8 cellular contexts compared by ENCODE assay signal in genomic region chr1:70353641-70354331, GRCh38. TPM values are rescaled to one million over a fixed set of nuclear protein-coding genes. Genes with fewer than 3 reads are reported as not detected.
DNase-seq lines count a peak whose midpoint lies in the region; ATAC-seq and TF ChIP-seq lines count a peak whose summit lies in the region.

No MANE protein-coding gene starts in this region.

- H3K9me3 Mint-ChIP-seq in activated CD4-positive, alpha-beta T cell treated with anti-CD3 and anti-CD28 coated beads, Interleukin-2, amount 10 ng/mL, durations not matched to agents 7 days and 5 days = no peaks in the 10 kb centered on the region
- no peaks in the 10 kb centered on the region for H3K9me3 Mint-ChIP-seq in natural killer cell treated with Interleukin-12 subunit alpha and Interleukin-12 subunit beta and Interleukin-15 and Interleukin-18, amount 100 ng/mL, for 72 hours

- peaks cover 56% of the 10 kb centered on the region for H3K79me2 ChIP-seq in GM23248 (ENCODE audit: insufficient read depth)

- in situ Hi-C loops in GM23248 (cut with MboI) = no loop called here
- in situ Hi-C loops in KBM-7 (cut with MboI; ENCODE audit: low pct_unique_long_range_greater_than_20kb, low sequenced_read_pairs) = no loop called here

- POLR2A ChIA-PET in activated CD4-positive, alpha-beta T cell treated with anti-CD3 and anti-CD28 coated beads, Interleukin-2, amount 10 ng/mL, durations not matched to agents 7 days and 5 days (lab: Charles Lee) = interaction anchor here (0.6 to 1.6 kb wide), 4 partner anchors 58 to 150 kb away, joined by 3 to 5 read pairs (median 4); partner anchors contain the start of genes CTH and SRSF11

- H3K36me3 Mint-ChIP-seq in activated CD4-positive, alpha-beta T cell treated with anti-CD3 and anti-CD28 coated beads, Interleukin-2, amount 10 ng/mL, durations not matched to agents 7 days and 5 days (ENCODE audit: low read depth) = peaks cover 37% of the 10 kb centered on the region
- peaks cover 23% of the 10 kb centered on the region for H3K36me3 Mint-ChIP-seq in natural killer cell treated with Interleukin-12 subunit alpha and Interleukin-12 subunit beta and Interleukin-15 and Interleukin-18, amount 100 ng/mL, for 72 hours

- H3F3A ChIP-seq in GM23248 (ENCODE audit: insufficient read depth) = peaks cover 6% of the 10 kb centered on the region; the same call in 1 of the 2 replicates

- peaks cover 23% of the 10 kb centered on the region for H3K4me1 ChIP-seq in GM23248 (ENCODE audit: insufficient read depth)
- peaks cover 44% of the 10 kb centered on the region for H3K4me1 ChIP-seq in upper lobe of right lung

- peak overlapping the region; percentile 96 for H3K4me2 ChIP-seq in GM23248 (ENCODE audit: unreplicated experiment)

- peak; percentile 6 for DNase-seq in NCI-H146 treated with DMSO at 0.1 percent for 48 hours (lab: John Stamatoyannopoulos, UW; ENCODE audit: unreplicated experiment)
- no peak for DNase-seq in NCI-H146 (lab: John Stamatoyannopoulos, UW)
- DNase-seq in GM23248 = peak; percentile 84
- peak; percentile 55 for DNase-seq in KBM-7
- peak; percentile 59 for DNase-seq in activated CD4-positive, alpha-beta T cell treated with anti-CD3 and anti-CD28 coated beads, Interleukin-2, amount 10 ng/mL, durations not matched to agents 7 days and 5 days
- peak; percentile 62 for DNase-seq in natural killer cell treated with Interleukin-12 subunit alpha and Interleukin-12 subunit beta and Interleukin-15 and Interleukin-18, amount 100 ng/mL, for 72 hours (ENCODE audit: low spot score)
- no peak for DNase-seq in upper lobe of right lung

- CTCF ChIA-PET in activated CD4-positive, alpha-beta T cell treated with anti-CD3 and anti-CD28 coated beads, Interleukin-2, amount 10 ng/mL, durations not matched to agents 7 days and 5 days (lab: Charles Lee) = interaction anchor here (1.1 to 1.7 kb wide), 5 partner anchors 7 to 59 kb away, joined by 3 to 4 read pairs (median 3); partner anchors contain the start of gene CTH

- no peak for TF ChIP-seq CTCF in upper lobe of right lung (IDR thresholded peaks at IDR 0.05)

- H3K4me3 ChIP-seq in GM23248 = peak overlapping the region; percentile 91
- H3K4me3 ChIP-seq in upper lobe of right lung = peak overlapping the region; percentile 73

- H2AFZ ChIP-seq in GM23248 = peak overlapping the region; percentile 97

- WGBS in GM23248 (ENCODE audit: low coverage in 1 of 2, low lambda C conversion rate in 2 of 2, missing lambda C conversion rate in 2 of 2), 2 experiments = 1% methylated on average over 33 to 34 of the region's 34 CpGs

- peak overlapping the region; percentile 99 for H3K9ac ChIP-seq in GM23248

- H3K27ac Mint-ChIP-seq in activated CD4-positive, alpha-beta T cell treated with anti-CD3 and anti-CD28 coated beads, Interleukin-2, amount 10 ng/mL, durations not matched to agents 7 days and 5 days = peak overlapping the region; percentile 98
- H3K27ac Mint-ChIP-seq in natural killer cell treated with Interleukin-12 subunit alpha and Interleukin-12 subunit beta and Interleukin-15 and Interleukin-18, amount 100 ng/mL, for 72 hours = peak overlapping the region; percentile 98

- no peaks in the 10 kb centered on the region for H4K20me1 ChIP-seq in GM23248 (ENCODE audit: insufficient read depth)

- peaks cover 43% of the 10 kb centered on the region for H3K4me1 Mint-ChIP-seq in activated CD4-positive, alpha-beta T cell treated with anti-CD3 and anti-CD28 coated beads, Interleukin-2, amount 10 ng/mL, durations not matched to agents 7 days and 5 days
- H3K4me1 Mint-ChIP-seq in natural killer cell treated with Interleukin-12 subunit alpha and Interleukin-12 subunit beta and Interleukin-15 and Interleukin-18, amount 100 ng/mL, for 72 hours (ENCODE audit: low read depth in 2 of 2) = peaks cover 25 to 37% of the 10 kb centered on the region in 2 donors

- H3K9me3 ChIP-seq in GM23248 (ENCODE audit: low read depth) = no peaks in the 10 kb centered on the region
- H3K9me3 ChIP-seq in upper lobe of right lung = no peaks in the 10 kb centered on the region

- no peaks in the 10 kb centered on the region for H3K27me3 Mint-ChIP-seq in activated CD4-positive, alpha-beta T cell treated with anti-CD3 and anti-CD28 coated beads, Interleukin-2, amount 10 ng/mL, durations not matched to agents 7 days and 5 days
- H3K27me3 Mint-ChIP-seq in natural killer cell treated with Interleukin-12 subunit alpha and Interleukin-12 subunit beta and Interleukin-15 and Interleukin-18, amount 100 ng/mL, for 72 hours = no peaks in the 10 kb centered on the region

- intact Hi-C loops in upper lobe of right lung (cut with DNase I) = no loop called here

- peak overlapping the region; percentile 95 for H3K27ac ChIP-seq in GM23248
- peak overlapping the region; percentile 94 for H3K27ac ChIP-seq in upper lobe of right lung

- H3K9me2 ChIP-seq in GM23248 (ENCODE audit: insufficient read depth) = no peaks in the 10 kb centered on the region

- H3K36me3 ChIP-seq in GM23248 (ENCODE audit: low read depth) (no peaks in the 10 kb centered on the region), upper lobe of right lung (peaks cover 8% of the 10 kb centered on the region)

- H3K4me3 Mint-ChIP-seq in activated CD4-positive, alpha-beta T cell treated with anti-CD3 and anti-CD28 coated beads, Interleukin-2, amount 10 ng/mL, durations not matched to agents 7 days and 5 days = peak overlapping the region; percentile 91
- H3K4me3 Mint-ChIP-seq in natural killer cell treated with Interleukin-12 subunit alpha and Interleukin-12 subunit beta and Interleukin-15 and Interleukin-18, amount 100 ng/mL, for 72 hours = peak overlapping the region; percentile 98

- ATAC-seq in esophagus mucosa = peak; percentile 47
- ATAC-seq in natural killer cell treated with Interleukin-12 subunit alpha and Interleukin-12 subunit beta and Interleukin-15 and Interleukin-18, amount 100 ng/mL, for 72 hours = peak; percentile 43 to 59
- peak; percentile 36 for ATAC-seq in upper lobe of right lung

- H3K27me3 ChIP-seq in GM23248 (replicated peaks; ENCODE audit: insufficient read depth) (no peaks in the 10 kb centered on the region), upper lobe of right lung (no peaks in the 10 kb centered on the region)

RNA-seq across cellular contexts. Expression of gene ANKRD13C, which starts 0.7 kb away (rescaled TPM):
- 23.9 and 33.4 TPM in 2 replicates for total RNA-seq in GM23248 (2014; rRNA removed; shearing (Covaris generic))
- 28.6 and 29.2 TPM in 2 replicates for polyA plus RNA-seq in GM23248 (2016; fragmentation: Nextera tagmentation; extraction: Ambion mirVana)
- total RNA-seq in activated CD4-positive, alpha-beta T cell treated with anti-CD3 and anti-CD28 coated beads, Interleukin-2, amount 10 ng/mL, durations not matched to agents 7 days and 5 days = 10 to 100 TPM; 19.7 to 24.6 TPM
- total RNA-seq in esophagus mucosa (11.7 TPM), upper lobe of right lung (20.9 TPM)
- 10 to 100 TPM; 27.0 to 33.2 TPM for total RNA-seq in natural killer cell treated with Interleukin-12 subunit alpha and Interleukin-12 subunit beta and Interleukin-15 and Interleukin-18, amount 100 ng/mL, for 72 hours

RNA-seq across cellular contexts. Expression of gene CTH, which starts 57.3 kb away (rescaled TPM):
- total RNA-seq in GM23248 (2014; rRNA removed; shearing (Covaris generic)) = 14.9 and 20.6 TPM in 2 replicates
- 27.1 and 28.9 TPM in 2 replicates for polyA plus RNA-seq in GM23248 (2016; fragmentation: Nextera tagmentation; extraction: Ambion mirVana)
- total RNA-seq in activated CD4-positive, alpha-beta T cell treated with anti-CD3 and anti-CD28 coated beads, Interleukin-2, amount 10 ng/mL, durations not matched to agents 7 days and 5 days = 1 to 10 TPM; 2.0 to 2.9 TPM
- total RNA-seq in esophagus mucosa (11.3 TPM), upper lobe of right lung (3.6 TPM)
- 1 to 10 TPM; 5.3 to 8.8 TPM for total RNA-seq in natural killer cell treated with Interleukin-12 subunit alpha and Interleukin-12 subunit beta and Interleukin-15 and Interleukin-18, amount 100 ng/mL, for 72 hours

Comparison
In these comparisons a context has a peak if more than half of its experiments do, and no peak if none do; other contexts are left out.
1. DNase-seq: peak in NCI-H146 treated with DMSO at 0.1 percent for 48 hours (single experiment), GM23248 (single experiment), KBM-7 (single experiment), activated CD4-positive, alpha-beta T cell treated with anti-CD3 and anti-CD28 coated beads, Interleukin-2, amount 10 ng/mL, durations not matched to agents 7 days and 5 days (single experiment) and natural killer cell treated with Interleukin-12 subunit alpha and Interleukin-12 subunit beta and Interleukin-15 and Interleukin-18, amount 100 ng/mL, for 72 hours (single experiment); none in NCI-H146 (single experiment) and upper lobe of right lung (single experiment).
2. Peak in every context shown above with its lines, with median percentiles within 50 percentile points of each other: ATAC-seq.